9 cellular contexts compared by ENCODE assay signal in genomic region chr19:40721140-40721486, GRCh38. TPM values are rescaled to one million over a fixed set of nuclear protein-coding genes. Genes with fewer than 3 reads are reported as not detected.
DNase-seq lines count a peak whose midpoint lies in the region; ATAC-seq and TF ChIP-seq lines count a peak whose summit lies in the region.
"Had no signal": no experiment of that assay in that cellular context is flagged by ENCODE, and none has a peak within 500 bp of the region (broad histone marks: within the 10 kb centered on the region; RNA-seq: fewer than 3 reads in every experiment).

No MANE protein-coding gene starts in this region.

- H3K27me3 ChIP-seq in mammary epithelial cell (ENCODE audit: insufficient read depth, low read length) (no peaks in the 10 kb centered on the region), left lung (no peaks in the 10 kb centered on the region), smooth muscle cell (ENCODE audit: low read depth) (no peaks in the 10 kb centered on the region)

- H2AFZ ChIP-seq in mammary epithelial cell (ENCODE audit: low read depth, low read length), result no peak overlapping the region
- no peak overlapping the region for H2AFZ ChIP-seq in smooth muscle cell (ENCODE audit: low read depth)

- 82% methylated on average over 5 of the region's 6 CpGs for WGBS in mammary epithelial cell (ENCODE audit: low coverage, missing lambda C conversion rate)
- 91% methylated on average over 5 of the region's 6 CpGs for WGBS in smooth muscle cell (ENCODE audit: low lambda C conversion rate)

- CTCF ChIA-PET in mammary epithelial cell (lab: Charles Lee; ENCODE audit: low non-redundant PET), result no interaction called here

- peak overlapping the region; percentile 69 for H3K4me3 ChIP-seq in HFF-Myc (replicated peaks; ENCODE audit: low read depth, low read length)
- peak overlapping the region in 1 of 3 experiments; percentile 90 for H3K4me3 ChIP-seq in mammary epithelial cell (replicated peaks in 1 of 3; ENCODE audit: insufficient read depth in 1 of 3, low read depth in 2 of 3, low read length in 3 of 3)
- peak overlapping the region in 1 of 2 donors; percentile 91 for H3K4me3 ChIP-seq in left lung
- H3K4me3 ChIP-seq in smooth muscle cell, result peak overlapping the region; percentile 78

- no peak for ATAC-seq in left lung
- ATAC-seq in GM21367 (IDR thresholded peaks at IDR 0.05; ENCODE audit: unreplicated experiment), result no peak

- peaks cover 89% of the 10 kb centered on the region for H3K79me2 ChIP-seq in mammary epithelial cell (ENCODE audit: insufficient read depth, low read length)
- peaks cover 87% of the 10 kb centered on the region for H3K79me2 ChIP-seq in smooth muscle cell (ENCODE audit: low read depth)

- intact Hi-C loops in mammary epithelial cell (cut with micrococcal nuclease), result loop anchor here (2.0 kb wide), 1 partner anchor 14 kb away; no protein-coding TSS in a partner anchor
- intact Hi-C loops in left lung (cut with DNase I), result no loop called here

- H3K27ac ChIP-seq in mammary epithelial cell (ENCODE audit: insufficient read depth, low read depth, low read length) (peak overlapping the region; percentile 93), left lung (peak overlapping the region; percentile 92 to 94), smooth muscle cell (ENCODE audit: low read depth) (no peak overlapping the region)

- H3K4me2 ChIP-seq in mammary epithelial cell (ENCODE audit: insufficient read depth, low read depth, low read length) (peak overlapping the region; percentile 74), smooth muscle cell (peak overlapping the region; percentile 91)

- peaks cover 28% of the 10 kb centered on the region for H3K4me1 ChIP-seq in mammary epithelial cell (ENCODE audit: insufficient read depth, low read length)
- peaks cover 30 to 83% of the 10 kb centered on the region in 2 donors for H3K4me1 ChIP-seq in left lung
- H3K4me1 ChIP-seq in smooth muscle cell (ENCODE audit: low read depth), result peaks cover 10% of the 10 kb centered on the region

- in situ Hi-C loops in mammary epithelial cell (cut with MboI; ENCODE audit: low sequenced_read_pairs in 2 of 2), result no loop called here

- H3K36me3 ChIP-seq in mammary epithelial cell (ENCODE audit: insufficient read depth, low read length) (peaks cover 19% of the 10 kb centered on the region), left lung (peaks cover 0 to 43% of the 10 kb centered on the region in 2 donors), smooth muscle cell (ENCODE audit: low read depth) (peaks cover under 1% of the 10 kb centered on the region)

- no peak for TF ChIP-seq CTCF in HFF-Myc (IDR thresholded peaks at IDR 0.05; ENCODE audit: low read depth, low read length, missing control alignments)
- TF ChIP-seq CTCF in mammary epithelial cell (conservative IDR thresholded peaks at IDR 0.05 in 1 of 2, IDR thresholded peaks at IDR 0.05 in 1 of 2; ENCODE audit: extremely low read depth in 1 of 2, insufficient read depth in 1 of 2, low read depth in 1 of 2, low read length in 2 of 2), result no peak
- no peak for TF ChIP-seq CTCF in left lung (IDR thresholded peaks at IDR 0.05)
- TF ChIP-seq CTCF in smooth muscle cell (IDR thresholded peaks at IDR 0.05; ENCODE audit: borderline replicate concordance, insufficient read depth, poor library complexity, severe bottlenecking), result no peak

- BruUV-seq in mammary epithelial cell (replicated peaks; lab: Mats Ljungman, UMichigan), result no TSS peak

- H3K9ac ChIP-seq in mammary epithelial cell (ENCODE audit: insufficient read depth, low read length) (peak overlapping the region; percentile 9), smooth muscle cell (ENCODE audit: low read depth) (no peak overlapping the region)

- H4K20me1 ChIP-seq in mammary epithelial cell (ENCODE audit: insufficient read depth, low read length) (no peaks in the 10 kb centered on the region), smooth muscle cell (ENCODE audit: low read depth) (peaks cover 67% of the 10 kb centered on the region)

- H3K9me3 ChIP-seq in mammary epithelial cell (replicated peaks; ENCODE audit: insufficient read depth, low read length), result no peaks in the 10 kb centered on the region
- H3K9me3 ChIP-seq in left lung, result no peaks in the 10 kb centered on the region
- H3K9me3 ChIP-seq in smooth muscle cell (replicated peaks; ENCODE audit: low read depth), result no peaks in the 10 kb centered on the region

- DNase-seq in HFF-Myc (ENCODE audit: extremely low read depth, low read depth) (no peak), mammary epithelial cell (no peak), left lung (no peak), smooth muscle cell (lab: John Stamatoyannopoulos, UW; ENCODE audit: unreplicated experiment) (no peak), amygdala (lab: John Stamatoyannopoulos, UW) (no peak)
- DNase-seq in activated CD4-positive, alpha-beta T cell treated with anti-CD3 and anti-CD28 coated beads for 1 hour, result no peak
- no peak for DNase-seq in central memory CD4-positive, alpha-beta T cell
- DNase-seq: NCI-H226 had no signal

- peaks cover 16% of the 10 kb centered on the region for H3F3A ChIP-seq in smooth muscle cell (ENCODE audit: low read depth)

- dilution Hi-C loops in mammary epithelial cell (cut with HindIII; ENCODE audit: low sequenced_read_pairs), result no loop called here

RNA-seq across cellular contexts. Expression of gene ITPKC, which starts 4.2 kb away (rescaled TPM):
- total RNA-seq in mammary epithelial cell (10 to 100 TPM; 38.7 to 40.0 TPM), left lung (10 to 100 TPM; 23.2 to 25.6 TPM), smooth muscle cell (22.0 and 24.1 TPM in 2 replicates)
- polyA plus RNA-seq in mammary epithelial cell (25.4 TPM), smooth muscle cell (25.0 and 31.9 TPM in 2 replicates)
- 36.0 TPM for polyA minus RNA-seq in mammary epithelial cell

RNA-seq across cellular contexts. Expression of gene COQ8B, which starts 4.4 kb away (rescaled TPM):
- total RNA-seq in mammary epithelial cell, result 10 to 100 TPM; 23.8 to 32.0 TPM
- 23.0 TPM for polyA plus RNA-seq in mammary epithelial cell
- polyA minus RNA-seq in mammary epithelial cell, result 39.1 TPM
- 10 to 100 TPM; 39.2 to 48.1 TPM for total RNA-seq in left lung
- 17.7 and 26.0 TPM in 2 replicates for total RNA-seq in smooth muscle cell
- polyA plus RNA-seq in smooth muscle cell, result 20.7 and 21.2 TPM in 2 replicates

RNA-seq across cellular contexts. Expression of gene ACTMAP, which starts 29.2 kb away (rescaled TPM):
- total RNA-seq in mammary epithelial cell (10 to 100 TPM in 1 of 2 donors, 1 to 10 TPM in 1; 1.0 to 15.2 TPM), left lung (10 to 100 TPM; 15.1 to 17.6 TPM), smooth muscle cell (2.0 and 2.9 TPM in 2 replicates)
- polyA plus RNA-seq in mammary epithelial cell (3.2 TPM), smooth muscle cell (8.6 and 8.7 TPM in 2 replicates)
- polyA minus RNA-seq in mammary epithelial cell, result 6.4 TPM

RNA-seq across cellular contexts. Expression of gene SNRPA, which starts 29.9 kb away (rescaled TPM):
- total RNA-seq in mammary epithelial cell (10 to 100 TPM; 28.2 to 99.3 TPM), left lung (10 to 100 TPM; 46.1 to 79.1 TPM), smooth muscle cell (30.3 and 39.3 TPM in 2 replicates)
- polyA plus RNA-seq in mammary epithelial cell (117 TPM), smooth muscle cell (87.7 TPM in 2 replicates)
- 257 TPM for polyA minus RNA-seq in mammary epithelial cell

RNA-seq across cellular contexts. Expression of gene NUMBL, which starts 30.7 kb away (rescaled TPM):
- total RNA-seq in mammary epithelial cell (10 to 100 TPM; 12.5 to 21.2 TPM), left lung (10 to 100 TPM; 30.0 to 30.2 TPM), smooth muscle cell (30.5 and 53.6 TPM in 2 replicates)
- polyA plus RNA-seq in mammary epithelial cell (9.3 TPM), smooth muscle cell (56.9 and 73.0 TPM in 2 replicates)
- 15.8 TPM for polyA minus RNA-seq in mammary epithelial cell
